ENCODE assay signal across 12 cellular contexts in genomic region chr6:109515781-109516409, GRCh38. TPM values are rescaled to one million over a fixed set of nuclear protein-coding genes. Genes with fewer than 3 reads are reported as not detected.
DNase-seq lines count a peak whose midpoint lies in the region; ATAC-seq, FAIRE-seq and TF ChIP-seq lines count a peak whose summit lies in the region.
"Had no signal": no experiment of that assay in that cellular context is flagged by ENCODE, and none has a peak within 500 bp of the region (broad histone marks: within the 10 kb centered on the region; RNA-seq: fewer than 3 reads in every experiment).

No MANE protein-coding gene starts in this region.

- peaks cover 4% of the 10 kb centered on the region for H3F3A ChIP-seq in SK-N-SH (replicated peaks; ENCODE audit: insufficient read depth)

- H3K27me3 ChIP-seq in SK-N-SH (ENCODE audit: insufficient read depth) = no peaks in the 10 kb centered on the region
- no peaks in the 10 kb centered on the region for H3K27me3 ChIP-seq in parathyroid adenoma (ENCODE audit: control insufficient read depth, insufficient read depth, low read length)

- no peak for FAIRE-seq in frontal cortex (lab: Jason Lieb, UNC)

- no peak for TF ChIP-seq CTCF in SK-N-SH (IDR thresholded peaks at IDR 0.05)
- no peak for TF ChIP-seq CTCF in NB4 (IDR thresholded peaks at IDR 0.05; ENCODE audit: low read depth, low read length)
- TF ChIP-seq CTCF in parathyroid adenoma (IDR thresholded peaks at IDR 0.05) = no peak

- H3K27ac ChIP-seq in SK-N-SH (ENCODE audit: low read depth in 2 of 2, low read length in 1 of 2) = no peak overlapping the region
- no peak overlapping the region for H3K27ac ChIP-seq in parathyroid adenoma

- peaks cover 0 to 8% of the 10 kb centered on the region in 2 donors for H3K36me3 Mint-ChIP-seq in activated naive CD4-positive, alpha-beta T cell treated with anti-CD3 and anti-CD28 coated beads, Interleukin-2, amount 50 U/mL, for 72 hours

- TF ChIP-seq EP300 in SK-N-SH (IDR thresholded peaks at IDR 0.05; ENCODE audit: borderline replicate concordance in 1 of 2, low read depth in 1 of 2, low read length in 1 of 2) = no peak

- peak overlapping the region in 1 of 2 donors; percentile 47 for H3K27ac Mint-ChIP-seq in activated naive CD4-positive, alpha-beta T cell treated with anti-CD3 and anti-CD28 coated beads, Interleukin-2, amount 50 U/mL, for 72 hours
- H3K27ac Mint-ChIP-seq: dendritic cell treated with granulocyte-macrophage colony-stimulating factor and Interleukin-4, amounts not matched to agents 40 ng/mL and 50 ng/mL, for 4 days had no signal

- H3K79me2 ChIP-seq in SK-N-SH (ENCODE audit: insufficient read depth) = no peaks in the 10 kb centered on the region
- H3K79me2 ChIP-seq in parathyroid adenoma = no peaks in the 10 kb centered on the region

- H3K9ac ChIP-seq in SK-N-SH (no peak overlapping the region), parathyroid adenoma (no peak overlapping the region)

- H2AFZ ChIP-seq in SK-N-SH (ENCODE audit: low read depth) (peak overlapping the region; percentile 44), parathyroid adenoma (peak overlapping the region; percentile 54)

- CTCF ChIA-PET in SK-N-SH (lab: Yijun Ruan, JAX) = interaction anchor here (1.1 kb wide), 1 partner anchor 12 kb away, joined by 3 read pairs; no protein-coding TSS in a partner anchor

- no peak for TF ChIP-seq POLR2A in NB4 (IDR thresholded peaks at IDR 0.05; ENCODE audit: extremely low read depth, insufficient read length)

- H3K4me3 ChIP-seq in SK-N-SH (ENCODE audit: low read depth in 2 of 2, low read length in 1 of 2) (peak overlapping the region; percentile 26 to 31; a peak in 2 of 4 replicates), NB4 (ENCODE audit: low read depth, low read length) (no peak overlapping the region), parathyroid adenoma (ENCODE audit: low read depth, low read length) (no peak overlapping the region)

- no peaks in the 10 kb centered on the region for H3K9me3 ChIP-seq in SK-N-SH
- H3K9me3 ChIP-seq in parathyroid adenoma (ENCODE audit: control insufficient read depth, low read length) = no peaks in the 10 kb centered on the region

- no peak for ATAC-seq in SK-N-SH treated with all-trans-retinoic acid at 6 μM for 48 hours
- ATAC-seq in activated naive CD4-positive, alpha-beta T cell treated with anti-CD3 and anti-CD28 coated beads, Interleukin-2, amount 50 U/mL, for 72 hours = peak; percentile 32 to 58
- no peak for ATAC-seq in HG02571 (IDR thresholded peaks at IDR 0.05; ENCODE audit: unreplicated experiment)

- H3K4me1 ChIP-seq in SK-N-SH (ENCODE audit: control insufficient read depth in 1 of 2, insufficient read depth in 2 of 2, low read depth in 1 of 2, low read length in 1 of 2) = peaks cover 0 to 23% of the 10 kb centered on the region in 2 experiments; a peak in 1 of 4 replicates
- H3K4me1 ChIP-seq in parathyroid adenoma = peaks cover 10% of the 10 kb centered on the region

- WGBS in SK-N-SH (ENCODE audit: low lambda C conversion rate) = 34% methylated on average over 6 of the region's 6 CpGs

- H3K36me3 ChIP-seq in SK-N-SH (replicated peaks in 1 of 2; ENCODE audit: control insufficient read depth in 1 of 2, insufficient read depth in 2 of 2, low read length in 1 of 2) = no peaks in the 10 kb centered on the region
- H3K36me3 ChIP-seq in parathyroid adenoma (ENCODE audit: control insufficient read depth, insufficient read depth, low read length) = no peaks in the 10 kb centered on the region

- DNase-seq in SK-N-SH (no peak), NB4 (ENCODE audit: low read depth) (peak; percentile 11), frontal cortex (ENCODE audit: low spot score in 2 of 2) (no peak), DMS 273 treated with DMSO at 0.1 percent for 48 hours (lab: John Stamatoyannopoulos, UW) (no peak)
- no peak for DNase-seq in activated naive CD4-positive, alpha-beta T cell treated with anti-CD3 and anti-CD28 coated beads, Interleukin-2, amount 50 U/mL, for 72 hours (ENCODE audit: low spot score in 2 of 2)
- DNase-seq: activated effector memory CD4-positive, alpha-beta T cell treated with Interleukin-2 at 50 U/mL for 16 hours; NCI-H748 treated with DMSO at 0.1 percent for 48 hours; T1000 had no signal

- no peaks in the 10 kb centered on the region for H3K9me2 ChIP-seq in SK-N-SH

- POLR2A ChIA-PET in SK-N-SH (lab: Yijun Ruan, JAX) = no interaction called here

- peaks cover 4 to 9% of the 10 kb centered on the region in 2 donors for H3K9me3 Mint-ChIP-seq in activated naive CD4-positive, alpha-beta T cell treated with anti-CD3 and anti-CD28 coated beads, Interleukin-2, amount 50 U/mL, for 72 hours
- H3K9me3 Mint-ChIP-seq: dendritic cell treated with granulocyte-macrophage colony-stimulating factor and Interleukin-4, amounts not matched to agents 40 ng/mL and 50 ng/mL, for 4 days had no signal

- no peaks in the 10 kb centered on the region for H4K20me1 ChIP-seq in SK-N-SH (ENCODE audit: insufficient read depth)

- no peak for TF ChIP-seq RAD21 in SK-N-SH (IDR thresholded peaks at IDR 0.05; ENCODE audit: low read length)

- H3K4me2 ChIP-seq in SK-N-SH = peak overlapping the region; percentile 68
- H3K4me2 ChIP-seq in parathyroid adenoma (ENCODE audit: low read length) = no peak overlapping the region

TF ChIP-seq in SK-N-SH, 30 proteins besides CTCF, POLR2A, EP300 and RAD21:
- TF ChIP-seq TAF1 (IDR thresholded peaks at IDR 0.05; ENCODE audit: borderline replicate concordance, low read depth, low read length) (no peak), TEAD4 (IDR thresholded peaks at IDR 0.05; ENCODE audit: borderline replicate concordance, insufficient read depth) (no peak), ELF1 (IDR thresholded peaks at IDR 0.05) (no peak), REST (IDR thresholded peaks at IDR 0.05; ENCODE audit: low read depth, low read length) (no peak)

TF ChIP-seq in SK-N-SH treated with all-trans-retinoic acid at 6 μM for 48 hours, 23 proteins besides CTCF, POLR2A, EP300 and RAD21 (continues in another document):
- TF ChIP-seq BACH2 (CRISPR knock-in tag; IDR thresholded peaks at IDR 0.05; ENCODE audit: borderline replicate concordance) (no peak), TOX (CRISPR knock-in tag; IDR thresholded peaks at IDR 0.05; ENCODE audit: borderline replicate concordance) (no peak), SNAI2 (CRISPR knock-in tag; IDR thresholded peaks at IDR 0.05) (no peak), PPARA (CRISPR knock-in tag; IDR thresholded peaks at IDR 0.05; ENCODE audit: borderline replicate concordance) (no peak), CSDC2 (CRISPR knock-in tag; IDR thresholded peaks at IDR 0.05) (no peak), GLIS3 (CRISPR knock-in tag; IDR thresholded peaks at IDR 0.05) (no peak), TSHZ2 (CRISPR knock-in tag; IDR thresholded peaks at IDR 0.05) (no peak), ARNTL (CRISPR knock-in tag; IDR thresholded peaks at IDR 0.05; ENCODE audit: borderline replicate concordance, low read depth) (no peak), ZFP3 (CRISPR knock-in tag; IDR thresholded peaks at IDR 0.05) (no peak), ZNF70 (CRISPR knock-in tag; IDR thresholded peaks at IDR 0.05) (no peak), ZNF565 (CRISPR knock-in tag; conservative IDR thresholded peaks at IDR 0.05; ENCODE audit: low read depth) (no peak), ZC3H10 (CRISPR knock-in tag; IDR thresholded peaks at IDR 0.05) (no peak)
- TF ChIP-seq, protein P1, sequence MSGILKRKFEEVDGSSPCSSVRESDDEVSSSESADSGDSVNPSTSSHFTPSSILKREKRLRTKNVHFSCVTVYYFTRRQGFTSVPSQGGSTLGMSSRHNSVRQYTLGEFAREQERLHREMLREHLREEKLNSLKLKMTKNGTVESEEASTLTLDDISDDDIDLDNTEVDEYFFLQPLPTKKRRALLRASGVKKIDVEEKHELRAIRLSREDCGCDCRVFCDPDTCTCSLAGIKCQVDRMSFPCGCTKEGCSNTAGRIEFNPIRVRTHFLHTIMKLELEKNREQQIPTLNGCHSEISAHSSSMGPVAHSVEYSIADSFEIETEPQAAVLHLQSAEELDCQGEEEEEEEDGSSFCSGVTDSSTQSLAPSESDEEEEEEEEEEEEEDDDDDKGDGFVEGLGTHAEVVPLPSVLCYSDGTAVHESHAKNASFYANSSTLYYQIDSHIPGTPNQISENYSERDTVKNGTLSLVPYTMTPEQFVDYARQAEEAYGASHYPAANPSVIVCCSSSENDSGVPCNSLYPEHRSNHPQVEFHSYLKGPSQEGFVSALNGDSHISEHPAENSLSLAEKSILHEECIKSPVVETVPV (CRISPR knock-in tag; IDR thresholded peaks at IDR 0.05) = no peak

RNA-seq across cellular contexts. Expression of gene ZBTB24, which starts 32.9 kb away (rescaled TPM):
- polyA plus RNA-seq in SK-N-SH (2012; rRNA removed) = 1.7 and 2.1 TPM in 2 replicates
- polyA plus RNA-seq in SK-N-SH (2012; cell fraction: cytosol; rRNA removed) = 1.7 and 2.0 TPM in 2 replicates
- polyA plus RNA-seq in SK-N-SH (2012; cell fraction: nucleus; rRNA removed) = 1.7 and 2.7 TPM in 2 replicates
- total RNA-seq in activated naive CD4-positive, alpha-beta T cell treated with anti-CD3 and anti-CD28 coated beads, Interleukin-2, amount 50 U/mL, for 72 hours = 10 to 100 TPM; 10.8 to 11.5 TPM
- total RNA-seq in frontal cortex = 16.3 TPM

Comparison
In these comparisons a context has a peak if more than half of its experiments do, and no peak if none do; other contexts are left out.
1. H3K4me3 ChIP-seq: peak in SK-N-SH (2 of 2); none in NB4 (single experiment) and parathyroid adenoma (single experiment).
2. ATAC-seq: peak in activated naive CD4-positive, alpha-beta T cell treated with anti-CD3 and anti-CD28 coated beads, Interleukin-2, amount 50 U/mL, for 72 hours (2 of 2); none in SK-N-SH treated with all-trans-retinoic acid at 6 μM for 48 hours (single experiment) and HG02571 (single experiment).